ENCODE assay signal across 23 cellular contexts in the genomic region with DNA sequence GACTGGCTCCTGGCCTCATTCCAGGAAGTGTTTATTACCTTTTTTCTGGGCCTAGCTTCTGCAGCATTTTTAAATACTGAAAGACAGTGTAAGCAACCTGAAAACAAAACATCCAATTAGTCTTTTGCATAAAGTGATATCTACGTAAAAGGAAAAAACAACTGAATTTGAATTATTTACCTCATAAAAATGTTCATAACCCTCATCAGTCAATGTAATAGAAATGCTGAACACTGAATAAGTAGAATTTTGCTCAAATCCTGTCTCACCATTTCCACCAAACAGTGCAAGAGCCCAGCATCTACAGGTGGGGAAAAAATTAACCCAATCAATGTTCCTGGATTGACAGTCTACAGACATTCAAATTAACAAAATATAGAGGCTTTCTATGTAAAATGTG.
"Had no signal": no experiment of that assay in that cellular context is flagged by ENCODE, and none has a peak within 500 bp of the region (broad histone marks: within the 10 kb centered on the region; RNA-seq: fewer than 3 reads in every experiment).

No MANE protein-coding gene starts in this region.

- H3K4me3 Mint-ChIP-seq: T-cell had no signal

- DNase-seq: IMR-90, MM.1S, NCI-H1092 treated with DMSO at 0.1 percent for 48 hours, NCI-H1417, NCI-H1436 treated with DMSO at 0.1 percent for 48 hours, NCI-H1694, NCI-H187 treated with DMSO at 0.1 percent for 48 hours, NCI-H2029 treated with DMSO at 0.1 percent for 48 hours, NCI-H2171 treated with DMSO at 0.1 percent for 48 hours, NCI-H345, NCI-H446 treated with DMSO at 0.1 percent for 48 hours, NCI-H510A treated with DMSO at 0.1 percent for 48 hours, NCI-H526, NCI-H82, PC-3, SHP77, SK-N-SH, SW 1271, T-cell had no signal

- H3K4me1 Mint-ChIP-seq: T-cell had no signal

- H3K27ac Mint-ChIP-seq: T-cell had no signal

- H3K27ac ChIP-seq: KMS-11, RWPE1 had no signal

- ATAC-seq: HepG2, Panc1, PC-3, T-cell had no signal

- H3K9me3 Mint-ChIP-seq: T-cell had no signal

- H3K27me3 Mint-ChIP-seq: T-cell had no signal

- H3K9me3 ChIP-seq: SK-N-SH had no signal
